In the genomic region with DNA sequence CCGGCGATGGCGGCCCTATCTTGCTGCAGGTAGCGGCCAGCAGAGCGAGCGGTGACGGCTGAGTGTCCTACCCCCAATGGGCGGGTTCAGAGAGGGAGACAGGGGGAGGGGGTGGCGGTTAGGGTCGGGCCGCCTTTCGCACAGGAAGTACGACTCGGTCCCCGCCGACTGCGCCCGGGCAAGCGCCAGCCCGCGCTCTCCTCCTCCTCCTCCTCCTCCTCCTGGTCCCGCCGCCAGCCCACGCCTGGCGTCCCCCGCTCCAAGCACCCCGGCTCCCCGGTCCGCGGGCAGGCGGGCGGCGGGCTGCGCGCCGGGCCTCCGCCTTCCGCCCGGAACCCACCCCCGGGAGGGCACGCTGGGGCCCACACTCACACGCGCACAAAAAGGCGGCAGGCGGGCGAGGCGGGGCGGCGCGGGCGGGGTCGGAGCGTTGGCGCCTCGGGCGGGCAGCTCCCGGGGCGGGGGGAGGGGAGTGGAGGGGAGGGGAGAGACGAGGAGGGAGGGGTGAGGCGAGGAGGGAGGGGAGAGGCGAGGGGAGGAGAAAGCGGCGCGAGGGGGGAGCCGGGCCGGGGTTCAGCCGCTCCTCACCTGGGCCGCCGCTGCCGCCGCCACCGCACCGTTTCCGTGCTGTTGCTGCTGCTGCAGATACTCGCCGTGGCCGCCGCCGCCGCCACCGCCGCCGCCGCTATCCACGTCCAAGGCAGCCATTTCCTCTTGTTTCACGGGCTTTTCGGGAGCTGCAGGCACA, we compare ENCODE assay signal across 8 cellular contexts. TPM values are rescaled to one million over a fixed set of nuclear protein-coding genes. Genes with fewer than 3 reads are reported as not detected.
DNase-seq lines count a peak whose midpoint lies in the region; ATAC-seq, FAIRE-seq and TF ChIP-seq lines count a peak whose summit lies in the region.

No MANE protein-coding gene starts in this region.

- peak; percentile 63 for DNase-seq in GM12892 (ENCODE audit: insufficient read length)
- DNase-seq in NCI-H146 (lab: John Stamatoyannopoulos, UW), result peak; percentile 89
- peak in 55 of 56 donors; percentile 45 to 94 (median 88) for DNase-seq in amygdala (lab: John Stamatoyannopoulos, UW)
- peak; percentile 86 for DNase-seq in right atrium auricular region (ENCODE audit: low spot score)
- DNase-seq in putamen (ENCODE audit: low spot score), result peak; percentile 92
- DNase-seq in uterus, result peak; percentile 87 to 91

- no peaks in the 10 kb centered on the region for H3K9me3 Mint-ChIP-seq in T-helper 1 cell treated with Interleukin-12 subunit alpha and Interleukin-12 subunit beta and Interleukin-4 antibody, amounts not matched to agents 30 μg/mL and 1 μg/mL, for 36 hours

- ATAC-seq in HG02763 (IDR thresholded peaks at IDR 0.05; ENCODE audit: unreplicated experiment), result peak; percentile 47

- H3K27ac Mint-ChIP-seq in T-helper 1 cell treated with Interleukin-12 subunit alpha and Interleukin-12 subunit beta and Interleukin-4 antibody, amounts not matched to agents 30 μg/mL and 1 μg/mL, for 36 hours, result peak overlapping the region; percentile 80

- intact Hi-C loops in uterus (cut with DNase I; ENCODE audit: low total_unique reads), result loop anchor here (10.0 kb wide), 1 partner anchor 61 kb away; no protein-coding TSS in a partner anchor

- H3K27ac ChIP-seq in right atrium auricular region (peak overlapping the region; percentile 99 to 100), uterus (peak overlapping the region; percentile 100)

- no peaks in the 10 kb centered on the region for H3K27me3 ChIP-seq in right atrium auricular region
- H3K27me3 ChIP-seq in uterus, result no peaks in the 10 kb centered on the region

- no peaks in the 10 kb centered on the region for H3K36me3 ChIP-seq in right atrium auricular region
- peaks cover 0 to 3% of the 10 kb centered on the region in 2 donors for H3K36me3 ChIP-seq in uterus

- TF ChIP-seq CTCF in right atrium auricular region (IDR thresholded peaks at IDR 0.05) (no peak), uterus (IDR thresholded peaks at IDR 0.05) (no peak)

- peak; percentile 75; the same call in 1 of the 2 replicates for TF ChIP-seq POLR2A in GM12892 (IDR thresholded peaks at IDR 0.05; ENCODE audit: low read depth, low read length)
- peak in 1 of 2 donors; percentile 77 for TF ChIP-seq POLR2A in uterus (IDR thresholded peaks at IDR 0.05)

- H3K36me3 Mint-ChIP-seq in T-helper 1 cell treated with Interleukin-12 subunit alpha and Interleukin-12 subunit beta and Interleukin-4 antibody, amounts not matched to agents 30 μg/mL and 1 μg/mL, for 36 hours (ENCODE audit: low read depth), result peaks cover 33% of the 10 kb centered on the region

- H3K4me1 ChIP-seq in right atrium auricular region (peaks cover 0 to 32% of the 10 kb centered on the region in 2 donors), uterus (peaks cover 0 to 7% of the 10 kb centered on the region in 2 donors)

- no peaks in the 10 kb centered on the region for H3K27me3 Mint-ChIP-seq in T-helper 1 cell treated with Interleukin-12 subunit alpha and Interleukin-12 subunit beta and Interleukin-4 antibody, amounts not matched to agents 30 μg/mL and 1 μg/mL, for 36 hours (ENCODE audit: low read depth)

- peak; percentile 97 for FAIRE-seq in GM12892 (lab: Jason Lieb, UNC)

- H3K9me3 ChIP-seq in right atrium auricular region (no peaks in the 10 kb centered on the region), uterus (peaks cover 0 to 5% of the 10 kb centered on the region in 2 donors)

- H3K4me3 ChIP-seq in right atrium auricular region, result peak overlapping the region; percentile 87 to 88
- peak overlapping the region; percentile 88 to 100 for H3K4me3 ChIP-seq in uterus

- peaks cover 42% of the 10 kb centered on the region for H3K4me1 Mint-ChIP-seq in T-helper 1 cell treated with Interleukin-12 subunit alpha and Interleukin-12 subunit beta and Interleukin-4 antibody, amounts not matched to agents 30 μg/mL and 1 μg/mL, for 36 hours (ENCODE audit: low read depth)

- peak overlapping the region; percentile 89 for H3K4me3 Mint-ChIP-seq in T-helper 1 cell treated with Interleukin-12 subunit alpha and Interleukin-12 subunit beta and Interleukin-4 antibody, amounts not matched to agents 30 μg/mL and 1 μg/mL, for 36 hours

RNA-seq across cellular contexts. Expression of a gene that starts 1.2 kb away (rescaled TPM):
- polyA plus RNA-seq in GM12892 (2012; ENCODE audit: missing spikeins), result 36.5 TPM
- total RNA-seq in right atrium auricular region (10 to 100 TPM; 33.2 to 45.0 TPM), uterus (100 to 1,000 TPM; 100 to 359 (median 220) TPM)

Comparison
In these comparisons a context has a peak if more than half of its experiments do, and no peak if none do; other contexts are left out.
1. Peak in every context shown above with its lines: DNase-seq, ATAC-seq, H3K4me3 ChIP-seq and H3K27ac ChIP-seq.